12 cellular contexts compared by ENCODE assay signal in the genomic region with DNA sequence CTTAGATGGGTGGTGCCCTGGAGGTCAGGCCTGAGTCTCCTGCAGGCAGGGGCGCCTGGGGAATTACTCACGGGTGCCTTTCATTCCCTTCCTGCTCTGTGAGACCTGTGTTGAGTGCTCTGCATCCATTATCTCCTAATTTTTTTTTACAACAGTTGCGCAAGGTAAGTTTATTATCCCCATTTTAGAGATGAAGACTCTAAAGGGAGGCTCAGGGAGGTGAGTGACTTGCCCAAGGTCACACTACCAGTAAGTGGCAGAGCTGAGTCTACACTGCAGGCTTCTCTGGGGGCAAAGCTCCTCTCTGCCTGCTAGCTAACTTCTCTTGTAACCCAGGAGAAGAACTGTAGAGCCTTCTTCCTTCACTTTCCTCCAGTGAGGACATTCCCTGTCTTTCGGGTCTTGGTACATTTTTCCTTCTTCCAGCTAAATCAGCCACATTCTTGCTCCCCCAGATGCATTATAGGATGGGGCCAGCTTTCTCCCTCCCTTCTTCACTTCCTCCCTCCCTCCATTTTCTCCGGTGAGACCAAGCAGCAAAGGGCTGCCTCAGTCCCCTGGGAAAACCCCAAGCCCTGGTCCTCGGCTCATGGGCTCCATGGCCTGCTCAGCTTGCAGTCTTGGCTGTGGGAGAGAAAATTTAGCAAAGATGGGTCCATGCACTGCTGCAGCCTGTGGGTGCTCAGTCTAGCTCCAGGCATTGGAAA. TPM values are rescaled to one million over a fixed set of nuclear protein-coding genes. Genes with fewer than 3 reads are reported as not detected.
DNase-seq lines count a peak whose midpoint lies in the region; ATAC-seq and TF ChIP-seq lines count a peak whose summit lies in the region.
"Had no signal": no experiment of that assay in that cellular context is flagged by ENCODE, and none has a peak within 500 bp of the region (broad histone marks: within the 10 kb centered on the region; RNA-seq: fewer than 3 reads in every experiment).

No MANE protein-coding gene starts in this region.

- CTCF ChIA-PET in Panc1 (lab: Charles Lee) = interaction anchor here (0.7 to 1.0 kb wide), 2 partner anchors 45 to 79 kb away, joined by 3 read pairs; no protein-coding TSS in a partner anchor

- DNase-seq in T-helper 1 cell (no peak), Panc1 (ENCODE audit: low read depth, low spot score) (no peak), dorsolateral prefrontal cortex (no peak), progenitor cell of endocrine pancreas (ENCODE audit: low spot score, unreplicated experiment) (no peak), AML-193 (lab: John Stamatoyannopoulos, UW) (no peak), NCI-H146 (lab: John Stamatoyannopoulos, UW) (no peak)

- H3K27me3 Mint-ChIP-seq in T-helper 1 cell treated with Interleukin-12 subunit alpha and Interleukin-12 subunit beta and Interleukin-4 antibody, amounts not matched to agents 30 μg/mL and 1 μg/mL, for 36 hours (ENCODE audit: low read depth) = peaks cover 33% of the 10 kb centered on the region
- peaks cover 13% of the 10 kb centered on the region for H3K27me3 Mint-ChIP-seq in progenitor cell of endocrine pancreas

- H3K27me3 ChIP-seq in Panc1 (ENCODE audit: control insufficient read depth, insufficient read depth, low read length) (no peaks in the 10 kb centered on the region), dorsolateral prefrontal cortex (no peaks in the 10 kb centered on the region)

- H3K4me3 ChIP-seq in Panc1 (ENCODE audit: low read depth in 2 of 2, low read length in 2 of 2) (peak overlapping the region; percentile 54 to 70), dorsolateral prefrontal cortex (peak overlapping the region; percentile 9 to 88 (median 75))

- BruUV-seq in Panc1 (replicated peaks; lab: Mats Ljungman, UMichigan) = TSS peak; percentile 30

- H3K36me3 Mint-ChIP-seq in T-helper 1 cell treated with Interleukin-12 subunit alpha and Interleukin-12 subunit beta and Interleukin-4 antibody, amounts not matched to agents 30 μg/mL and 1 μg/mL, for 36 hours (ENCODE audit: low read depth) = peaks cover 2% of the 10 kb centered on the region
- H3K36me3 Mint-ChIP-seq in progenitor cell of endocrine pancreas (ENCODE audit: insufficient read depth) = peaks cover 1% of the 10 kb centered on the region

- no peak for TF ChIP-seq CTCF in Panc1 (IDR thresholded peaks at IDR 0.05)
- TF ChIP-seq CTCF in dorsolateral prefrontal cortex (IDR thresholded peaks at IDR 0.05 in 54 of 56, conservative IDR thresholded peaks at IDR 0.05 in 2 of 56; ENCODE audit: low read depth in 1 of 56, partially characterized antibody in 56 of 56) = no peak
- TF ChIP-seq CTCF in progenitor cell of endocrine pancreas (IDR thresholded peaks at IDR 0.05; ENCODE audit: unreplicated experiment) = no peak

- H3K27ac Mint-ChIP-seq in T-helper 1 cell treated with Interleukin-12 subunit alpha and Interleukin-12 subunit beta and Interleukin-4 antibody, amounts not matched to agents 30 μg/mL and 1 μg/mL, for 36 hours = peak overlapping the region; percentile 45
- peak overlapping the region; percentile 82 for H3K27ac Mint-ChIP-seq in progenitor cell of endocrine pancreas

- peaks cover 32% of the 10 kb centered on the region for H3K4me1 Mint-ChIP-seq in T-helper 1 cell treated with Interleukin-12 subunit alpha and Interleukin-12 subunit beta and Interleukin-4 antibody, amounts not matched to agents 30 μg/mL and 1 μg/mL, for 36 hours (ENCODE audit: low read depth)
- H3K4me1 Mint-ChIP-seq in progenitor cell of endocrine pancreas (ENCODE audit: low read depth) = peaks cover 15% of the 10 kb centered on the region

- H3K4me3 Mint-ChIP-seq in T-helper 1 cell treated with Interleukin-12 subunit alpha and Interleukin-12 subunit beta and Interleukin-4 antibody, amounts not matched to agents 30 μg/mL and 1 μg/mL, for 36 hours = peak overlapping the region; percentile 73
- H3K4me3 Mint-ChIP-seq in progenitor cell of endocrine pancreas (ENCODE audit: low read depth) = peak overlapping the region; percentile 71

- ATAC-seq in Panc1 (no peak; the same call in 1 of the 2 replicates), GM21576 (IDR thresholded peaks at IDR 0.05; ENCODE audit: unreplicated experiment) (no peak)

- H3K27ac ChIP-seq in Panc1 (ENCODE audit: low read length) = peak overlapping the region; percentile 83
- peak overlapping the region in 58 of 59 donors; percentile 17 to 97 (median 92) for H3K27ac ChIP-seq in dorsolateral prefrontal cortex

- intact Hi-C loops in Panc1 (cut with micrococcal nuclease; ENCODE audit: unreplicated experiment) (no loop called here), dorsolateral prefrontal cortex (cut with DNase I) (loop anchor here in 1 of 2 donors (10.0 kb wide), 1 partner anchor 314 kb away; the partner anchor contains the start of gene NSD1)

- peaks cover 66% of the 10 kb centered on the region for H3K4me1 ChIP-seq in Panc1 (ENCODE audit: control insufficient read depth, insufficient read depth, low read length)

- H3K36me3 ChIP-seq in Panc1 (ENCODE audit: control insufficient read depth, insufficient read depth, low read length) = no peaks in the 10 kb centered on the region; the same call in 1 of the 2 replicates

- H3K9me3 Mint-ChIP-seq in T-helper 1 cell treated with Interleukin-12 subunit alpha and Interleukin-12 subunit beta and Interleukin-4 antibody, amounts not matched to agents 30 μg/mL and 1 μg/mL, for 36 hours = no peaks in the 10 kb centered on the region
- no peaks in the 10 kb centered on the region for H3K9me3 Mint-ChIP-seq in progenitor cell of endocrine pancreas (ENCODE audit: low read depth)

- POLR2A ChIA-PET in Panc1 (lab: Charles Lee) = interaction anchor here (0.7 to 1.2 kb wide), 3 partner anchors 19 to 71 kb away, joined by 3 to 8 read pairs (median 6); partner anchors contain the start of gene GRK6

- no peaks in the 10 kb centered on the region for H3K9me3 ChIP-seq in Panc1 (ENCODE audit: control insufficient read depth, insufficient read depth, low read depth, low read length)

- in situ Hi-C loops in Panc1 (cut with HindIII; ENCODE audit: low pct_unique_long_range_greater_than_20kb, low sequenced_read_pairs) = no loop called here

RNA-seq across cellular contexts. Expression of gene PRR7, which starts 1.8 kb away (rescaled TPM):
- 39.2 TPM for total RNA-seq in Panc1 (2021; ENCODE audit: unreplicated experiment)
- polyA plus RNA-seq in Panc1 (2012; ENCODE audit: insufficient read length) = 61.1 TPM
- total RNA-seq in dorsolateral prefrontal cortex = 10 to 100 TPM in 119 of 120 experiments, 1 to 10 TPM in 1; 8.4 to 26.6 (median 16.7) TPM
- total RNA-seq in progenitor cell of endocrine pancreas = 11.7 and 13.1 TPM in 2 replicates

RNA-seq across cellular contexts. Expression of gene GRK6, which starts 21.9 kb away (rescaled TPM):
- 56.1 TPM for total RNA-seq in Panc1 (2021; ENCODE audit: unreplicated experiment)
- polyA plus RNA-seq in Panc1 (2012; ENCODE audit: insufficient read length) = 68.7 TPM
- 10 to 100 TPM; 25.6 to 45.9 (median 34.0) TPM for total RNA-seq in dorsolateral prefrontal cortex
- total RNA-seq in progenitor cell of endocrine pancreas = 40.2 and 43.0 TPM in 2 replicates

RNA-seq across cellular contexts. Expression of gene DBN1, which starts 25.0 kb away (rescaled TPM):
- 195 TPM for total RNA-seq in Panc1 (2021; ENCODE audit: unreplicated experiment)
- polyA plus RNA-seq in Panc1 (2012; ENCODE audit: insufficient read length) = 379 TPM
- total RNA-seq in dorsolateral prefrontal cortex = 100 to 1,000 TPM in 63 of 120 experiments, 10 to 100 TPM in 57; 46.8 to 130 (median 101) TPM
- total RNA-seq in progenitor cell of endocrine pancreas = 396 and 422 TPM in 2 replicates

RNA-seq across cellular contexts. Expression of gene F12, which starts 39.0 kb away (rescaled TPM):
- total RNA-seq in Panc1 (2021; ENCODE audit: unreplicated experiment) (13.4 TPM), dorsolateral prefrontal cortex (10 to 100 TPM in 15 of 120 experiments, 1 to 10 TPM in 105; 1.8 to 14.5 (median 7.5) TPM), progenitor cell of endocrine pancreas (4.0 and 4.7 TPM in 2 replicates)
- polyA plus RNA-seq in Panc1 (2012; ENCODE audit: insufficient read length) = 51.9 TPM
- total RNA-seq: skeletal muscle tissue had no signal

RNA-seq across cellular contexts. Expression of gene PFN3, which starts 47.9 kb away (rescaled TPM):
- not detected for total RNA-seq in Panc1 (2021; ENCODE audit: unreplicated experiment)
- not detected for polyA plus RNA-seq in Panc1 (2012; ENCODE audit: insufficient read length)
- not detected for total RNA-seq in dorsolateral prefrontal cortex
- not detected in 2 replicates for total RNA-seq in progenitor cell of endocrine pancreas
- total RNA-seq: A172, HT-29, skeletal muscle tissue had no signal
- polyA plus RNA-seq: thymus had no signal
